8 cellular contexts compared by ENCODE assay signal in genomic region chr17:63826468-63827001, GRCh38. TPM values are rescaled to one million over a fixed set of nuclear protein-coding genes. Genes with fewer than 3 reads are reported as not detected.
DNase-seq lines count a peak whose midpoint lies in the region; ATAC-seq and TF ChIP-seq lines count a peak whose summit lies in the region.

No MANE protein-coding gene starts in this region.

- H3K9me3 ChIP-seq in SK-N-SH (no peaks in the 10 kb centered on the region), neural cell (ENCODE audit: low read length) (no peaks in the 10 kb centered on the region)

- H3K9me3 Mint-ChIP-seq in GM23338: no peaks in the 10 kb centered on the region; the same call in 2 of the 3 replicates

- peaks cover 71% of the 10 kb centered on the region for H3K36me3 ChIP-seq in GM23338 (ENCODE audit: insufficient read depth)
- peaks cover 76 to 77% of the 10 kb centered on the region in 2 experiments for H3K36me3 ChIP-seq in SK-N-SH (replicated peaks in 1 of 2; ENCODE audit: control insufficient read depth in 1 of 2, insufficient read depth in 2 of 2, low read length in 1 of 2)
- H3K36me3 ChIP-seq in neural cell (ENCODE audit: insufficient read depth, low read length): no peaks in the 10 kb centered on the region

- ATAC-seq in GM23338: peak; percentile 10
- ATAC-seq in esophagus mucosa: peak; percentile 4
- no peak for ATAC-seq in HG03175 (IDR thresholded peaks at IDR 0.05; ENCODE audit: unreplicated experiment)

- peak overlapping the region; percentile 97 for H3K4me3 ChIP-seq in AG10803 (ENCODE audit: low read length)
- H3K4me3 ChIP-seq in GM23338: peak overlapping the region; percentile 84
- peak overlapping the region; percentile 94 to 100 for H3K4me3 ChIP-seq in SK-N-SH (ENCODE audit: low read depth in 2 of 2, low read length in 1 of 2)
- H3K4me3 ChIP-seq in neural cell (ENCODE audit: low read length): peak overlapping the region; percentile 90

- WGBS in SK-N-SH (ENCODE audit: low lambda C conversion rate): 0% methylated on average over 31 of the region's 31 CpGs

- H3K4me3 Mint-ChIP-seq in GM23338: peak overlapping the region; percentile 100

- H3K79me2 ChIP-seq in GM23338 (replicated peaks; ENCODE audit: insufficient read depth) (peaks cover 39% of the 10 kb centered on the region), SK-N-SH (ENCODE audit: insufficient read depth) (peaks cover 69% of the 10 kb centered on the region), neural cell (replicated peaks; ENCODE audit: insufficient read depth, low read length) (peaks cover 26% of the 10 kb centered on the region)

- TF ChIP-seq CTCF in AG10803 (conservative IDR thresholded peaks at IDR 0.05; ENCODE audit: low read length) (peak; percentile 15; the same call in 1 of the 2 replicates), GM23338 (conservative IDR thresholded peaks at IDR 0.05; ENCODE audit: low read depth in 2 of 2) (no peak), SK-N-SH (IDR thresholded peaks at IDR 0.05) (no peak; the same call in 1 of the 2 replicates), neural cell (IDR thresholded peaks at IDR 0.05; ENCODE audit: poor library complexity, severe bottlenecking) (no peak)

- H3K27me3 Mint-ChIP-seq in GM23338 (ENCODE audit: insufficient read depth, low read depth, poor library complexity): peaks cover 18% of the 10 kb centered on the region

- H3K27me3 ChIP-seq in GM23338 (ENCODE audit: insufficient read depth): no peaks in the 10 kb centered on the region
- H3K27me3 ChIP-seq in SK-N-SH (ENCODE audit: insufficient read depth): no peaks in the 10 kb centered on the region
- H3K27me3 ChIP-seq in neural cell (ENCODE audit: insufficient read depth, low read depth, low read length): no peaks in the 10 kb centered on the region

- peaks cover 20% of the 10 kb centered on the region for H3K4me1 Mint-ChIP-seq in GM23338

- peak; percentile 11 for DNase-seq in AG10803 (ENCODE audit: low read depth)
- peak; percentile 56 for DNase-seq in GM23338 (ENCODE audit: low spot score)
- peak; percentile 55 for DNase-seq in SK-N-SH
- no peak for DNase-seq in A172 (ENCODE audit: low spot score)
- no peak for DNase-seq in amniotic stem cell (lab: John Stamatoyannopoulos, UW)

- peaks cover 6% of the 10 kb centered on the region; the same call in 1 of the 2 replicates for H3K4me1 ChIP-seq in GM23338 (ENCODE audit: insufficient read depth)
- peaks cover 9 to 37% of the 10 kb centered on the region in 2 experiments; a peak in 2 of 4 replicates for H3K4me1 ChIP-seq in SK-N-SH (ENCODE audit: control insufficient read depth in 1 of 2, insufficient read depth in 2 of 2, low read depth in 1 of 2, low read length in 1 of 2)

- H3F3A ChIP-seq in GM23338 (replicated peaks; ENCODE audit: low read depth): peaks cover 12% of the 10 kb centered on the region
- H3F3A ChIP-seq in SK-N-SH (replicated peaks; ENCODE audit: insufficient read depth): peaks cover 28% of the 10 kb centered on the region
- H3F3A ChIP-seq in neural cell (ENCODE audit: insufficient read depth, low read length, poor library complexity, severe bottlenecking): peaks cover 4% of the 10 kb centered on the region

- H3K4me2 ChIP-seq in GM23338 (peak overlapping the region; percentile 99), SK-N-SH (peak overlapping the region; percentile 93), neural cell (ENCODE audit: low read length) (peak overlapping the region; percentile 79)

- H3K9me2 ChIP-seq in GM23338 (ENCODE audit: insufficient read depth) (no peaks in the 10 kb centered on the region), SK-N-SH (no peaks in the 10 kb centered on the region), neural cell (ENCODE audit: insufficient read depth, low read length) (no peaks in the 10 kb centered on the region)

- peak overlapping the region; percentile 33; the same call in 1 of the 2 replicates for H2AFZ ChIP-seq in GM23338
- H2AFZ ChIP-seq in SK-N-SH (ENCODE audit: low read depth): peak overlapping the region; percentile 67
- H2AFZ ChIP-seq in neural cell (ENCODE audit: low read depth, low read length): peak overlapping the region; percentile 58

- H3K27ac ChIP-seq in GM23338 (ENCODE audit: low read depth): peak overlapping the region; percentile 78
- peak overlapping the region; percentile 90 to 99 for H3K27ac ChIP-seq in SK-N-SH (ENCODE audit: low read depth in 2 of 2, low read length in 1 of 2)
- peak overlapping the region; percentile 93 for H3K27ac ChIP-seq in neural cell (ENCODE audit: low read length)

- POLR2A ChIA-PET in SK-N-SH (lab: Yijun Ruan, JAX): interaction anchor here (0.6 to 9.1 kb wide), 10 partner anchors 8 to 679 kb away, joined by 3 to 108 read pairs (median 4); partner anchors contain the start of genes CCDC47, DDX42, DDX5 and SMARCD2

- H4K20me1 ChIP-seq in GM23338 (replicated peaks; ENCODE audit: insufficient read depth): peaks cover 42% of the 10 kb centered on the region
- peaks cover 8% of the 10 kb centered on the region; the same call in 1 of the 2 replicates for H4K20me1 ChIP-seq in SK-N-SH (ENCODE audit: insufficient read depth)
- no peaks in the 10 kb centered on the region for H4K20me1 ChIP-seq in neural cell (ENCODE audit: insufficient read depth)

- TF ChIP-seq EP300 in SK-N-SH (IDR thresholded peaks at IDR 0.05; ENCODE audit: borderline replicate concordance in 1 of 2, low read depth in 1 of 2, low read length in 1 of 2): no peak
- TF ChIP-seq EP300 in neural cell (conservative IDR thresholded peaks at IDR 0.05; ENCODE audit: poor library complexity, severe bottlenecking): no peak

- H3K36me3 Mint-ChIP-seq in GM23338 (ENCODE audit: low read depth): peaks cover 98% of the 10 kb centered on the region

- peak overlapping the region; percentile 100 for H3K27ac Mint-ChIP-seq in GM23338

- TF ChIP-seq RAD21 in SK-N-SH (IDR thresholded peaks at IDR 0.05; ENCODE audit: low read length) (no peak), neural cell (conservative IDR thresholded peaks at IDR 0.05) (no peak)

- H3K9ac ChIP-seq in SK-N-SH (peak overlapping the region; percentile 88), neural cell (ENCODE audit: low read length) (peak overlapping the region; percentile 90)

- CTCF ChIA-PET in SK-N-SH (lab: Yijun Ruan, JAX): interaction anchor here (0.6 to 7.4 kb wide), 16 partner anchors 8 to 65 kb away, joined by 3 to 96 read pairs (median 4); partner anchors contain the start of genes CCDC47, DDX42, GH2 and SMARCD2

TF ChIP-seq in GM23338, 12 proteins besides CTCF, POLR2A, EP300 and RAD21 (continues in another document):
- TF ChIP-seq CREB1 (CRISPR knock-in tag; IDR thresholded peaks at IDR 0.05; ENCODE audit: low read depth) (no peak), NANOG (IDR thresholded peaks at IDR 0.05; ENCODE audit: borderline replicate concordance) (no peak)

TF ChIP-seq in SK-N-SH, 30 proteins besides CTCF, POLR2A, EP300 and RAD21 (continues in another document):
- TF ChIP-seq RCOR1 (IDR thresholded peaks at IDR 0.05; ENCODE audit: low read length): 0 out of 2 replicates have a peak, but pooled peaks have one; percentile 6

TF ChIP-seq in neural cell, 6 proteins besides CTCF, POLR2A, EP300 and RAD21 (continues in another document):
- TF ChIP-seq SMC3 (conservative IDR thresholded peaks at IDR 0.05; ENCODE audit: poor library complexity) (no peak), MXI1 (conservative IDR thresholded peaks at IDR 0.05; ENCODE audit: poor library complexity, severe bottlenecking) (no peak), TAF1 (IDR thresholded peaks at IDR 0.05; ENCODE audit: low read depth) (no peak)

RNA-seq across cellular contexts. Expression of gene PSMC5, which starts 0.7 kb away (rescaled TPM):
- 93.1 and 105 TPM in 2 replicates for total RNA-seq in GM23338 (2014; rRNA removed; shearing (Covaris generic))
- polyA plus RNA-seq in GM23338 (2016; fragmentation: Nextera tagmentation; extraction: Ambion mirVana): 186 and 199 TPM in 2 replicates
- 424 and 468 TPM in 2 replicates for polyA plus RNA-seq in SK-N-SH (2012; rRNA removed)
- polyA plus RNA-seq in SK-N-SH (2012; cell fraction: cytosol; rRNA removed): 441 and 497 TPM in 2 replicates
- polyA plus RNA-seq in SK-N-SH (2012; cell fraction: nucleus; rRNA removed): 369 and 384 TPM in 2 replicates
- total RNA-seq in esophagus mucosa: 102 TPM
- polyA plus RNA-seq in neural cell: 63.1 and 69.5 TPM in 2 replicates
- polyA minus RNA-seq in neural cell: 67.4 and 69.6 TPM in 2 replicates
- total RNA-seq in A172 (2014; rRNA removed; shearing (Covaris generic)): 51.2 and 69.5 TPM in 2 replicates

RNA-seq across cellular contexts. Expression of gene FTSJ3, which starts 0.9 kb away (rescaled TPM):
- 48.4 and 61.5 TPM in 2 replicates for total RNA-seq in GM23338 (2014; rRNA removed; shearing (Covaris generic))
- polyA plus RNA-seq in GM23338 (2016; fragmentation: Nextera tagmentation; extraction: Ambion mirVana): 28.1 and 29.2 TPM in 2 replicates
- 148 and 180 TPM in 2 replicates for polyA plus RNA-seq in SK-N-SH (2012; rRNA removed)
- 147 and 150 TPM in 2 replicates for polyA plus RNA-seq in SK-N-SH (2012; cell fraction: cytosol; rRNA removed)
- polyA plus RNA-seq in SK-N-SH (2012; cell fraction: nucleus; rRNA removed): 242 and 303 TPM in 2 replicates
- 18.7 TPM for total RNA-seq in esophagus mucosa
- 23.2 and 25.8 TPM in 2 replicates for polyA plus RNA-seq in neural cell
- 24.0 and 30.7 TPM in 2 replicates for polyA minus RNA-seq in neural cell
- 48.0 and 50.6 TPM in 2 replicates for total RNA-seq in A172 (2014; rRNA removed; shearing (Covaris generic))

RNA-seq across cellular contexts. Expression of gene SMARCD2, which starts 15.9 kb away (rescaled TPM):
- total RNA-seq in GM23338 (2014; rRNA removed; shearing (Covaris generic)): 121 and 133 TPM in 2 replicates
- polyA plus RNA-seq in GM23338 (2016; fragmentation: Nextera tagmentation; extraction: Ambion mirVana): 34.9 and 36.4 TPM in 2 replicates
- polyA plus RNA-seq in SK-N-SH (2012; rRNA removed): 89.1 and 106 TPM in 2 replicates
- polyA plus RNA-seq in SK-N-SH (2012; cell fraction: cytosol; rRNA removed): 62.3 and 82.2 TPM in 2 replicates
- polyA plus RNA-seq in SK-N-SH (2012; cell fraction: nucleus; rRNA removed): 84.7 and 121 TPM in 2 replicates
- 68.3 TPM for total RNA-seq in esophagus mucosa
- 24.0 and 33.2 TPM in 2 replicates for polyA plus RNA-seq in neural cell
- 20.3 and 29.7 TPM in 2 replicates for polyA minus RNA-seq in neural cell
- total RNA-seq in A172 (2014; rRNA removed; shearing (Covaris generic)): 114 and 138 TPM in 2 replicates

RNA-seq across cellular contexts. Expression of gene CSH2, which starts 46.9 kb away (rescaled TPM):
- total RNA-seq in GM23338 (2014; rRNA removed; shearing (Covaris generic)): not detected in 2 replicates
- 0.37 and 0.43 TPM in 2 replicates for polyA plus RNA-seq in GM23338 (2016; fragmentation: Nextera tagmentation; extraction: Ambion mirVana)
- polyA plus RNA-seq in SK-N-SH (2012; rRNA removed): not detected in 2 replicates
- not detected in 2 replicates for polyA plus RNA-seq in SK-N-SH (2012; cell fraction: cytosol; rRNA removed)
- polyA plus RNA-seq in SK-N-SH (2012; cell fraction: nucleus; rRNA removed): not detected in 2 replicates
- not detected for total RNA-seq in esophagus mucosa
- polyA plus RNA-seq in neural cell: not detected in 2 replicates
- not detected in 2 replicates for polyA minus RNA-seq in neural cell
- total RNA-seq in A172 (2014; rRNA removed; shearing (Covaris generic)): not detected in 2 replicates

RNA-seq across cellular contexts. Expression of gene DDX42, which starts 52.6 kb away (rescaled TPM):
- 101 TPM in 2 replicates for total RNA-seq in GM23338 (2014; rRNA removed; shearing (Covaris generic))
- polyA plus RNA-seq in GM23338 (2016; fragmentation: Nextera tagmentation; extraction: Ambion mirVana) (50.9 and 57.8 TPM in 2 replicates), SK-N-SH (2012; rRNA removed) (115 and 143 TPM in 2 replicates), neural cell (114 and 115 TPM in 2 replicates)
- 88.6 and 100 TPM in 2 replicates for polyA plus RNA-seq in SK-N-SH (2012; cell fraction: cytosol; rRNA removed)
- 286 and 396 TPM in 2 replicates for polyA plus RNA-seq in SK-N-SH (2012; cell fraction: nucleus; rRNA removed)
- 56.1 TPM for total RNA-seq in esophagus mucosa
- polyA minus RNA-seq in neural cell: 136 and 142 TPM in 2 replicates
- total RNA-seq in A172 (2014; rRNA removed; shearing (Covaris generic)): 64.8 and 65.6 TPM in 2 replicates

Comparison
In these comparisons a context has a peak if more than half of its experiments do, and no peak if none do; other contexts are left out.
1. DNase-seq: peak in AG10803 (single experiment), GM23338 (single experiment) and SK-N-SH (single experiment); none in A172 (single experiment) and amniotic stem cell (single experiment).
2. Peak in every context shown above with its lines, with median percentiles within 50 percentile points of each other: H3K4me3 ChIP-seq, H2AFZ ChIP-seq, H3K27ac ChIP-seq and H3K4me2 ChIP-seq.